In genomic region chr11:124793466-124794278, GRCh38 we compare ENCODE assay signal across 9 cellular contexts. TPM values are rescaled to one million over a fixed set of nuclear protein-coding genes. Genes with fewer than 3 reads are reported as not detected.
DNase-seq lines count a peak whose midpoint lies in the region; ATAC-seq and TF ChIP-seq lines count a peak whose summit lies in the region.
"Had no signal": no experiment of that assay in that cellular context is flagged by ENCODE, and none has a peak within 500 bp of the region (broad histone marks: within the 10 kb centered on the region; RNA-seq: fewer than 3 reads in every experiment).

No MANE protein-coding gene starts in this region.

- no peak for TF ChIP-seq POLR2A in NB4 (IDR thresholded peaks at IDR 0.05; ENCODE audit: extremely low read depth, insufficient read length)

- WGBS in right cardiac atrium, result 86% methylated on average over 2 of the region's 2 CpGs

- H3K27ac Mint-ChIP-seq in activated naive CD4-positive, alpha-beta T cell treated with anti-CD3 and anti-CD28 coated beads for 36 hours, result no peak overlapping the region

- intact Hi-C loops in activated naive CD4-positive, alpha-beta T cell treated with anti-CD3 and anti-CD28 coated beads for 36 hours (cut with micrococcal nuclease), result loop anchor here (1.0 kb wide), 4 partner anchors 30 to 149 kb away; no protein-coding TSS in a partner anchor
- intact Hi-C loops in right cardiac atrium (cut with DNase I), result no loop called here

- ATAC-seq in GM21825 (IDR thresholded peaks at IDR 0.05; ENCODE audit: unreplicated experiment), result peak; percentile 53
- peak; percentile 51 to 66 for ATAC-seq in right cardiac atrium
- peak; percentile 61 for ATAC-seq in stimulated activated naive CD8-positive, alpha-beta T cell treated with anti-CD3 and anti-CD28 coated beads, Interleukin-15, Interleukin-2, amounts not matched to agents 100 U/mL and 50 U/mL, for 24 hours
- ATAC-seq in GM18519 (IDR thresholded peaks at IDR 0.05; ENCODE audit: low FRiP score, unreplicated experiment), result no peak

- H3K27me3 Mint-ChIP-seq in activated naive CD4-positive, alpha-beta T cell treated with anti-CD3 and anti-CD28 coated beads for 36 hours (ENCODE audit: low read depth), result no peaks in the 10 kb centered on the region

- no peaks in the 10 kb centered on the region for H3K4me1 ChIP-seq in right cardiac atrium (ENCODE audit: control insufficient read depth, insufficient read depth, low read length)

- H3K4me1 Mint-ChIP-seq in activated naive CD4-positive, alpha-beta T cell treated with anti-CD3 and anti-CD28 coated beads for 36 hours (ENCODE audit: low read depth), result peaks cover 41% of the 10 kb centered on the region

- no peak overlapping the region for H3K4me3 ChIP-seq in NB4 (ENCODE audit: low read depth, low read length)
- no peak overlapping the region for H3K4me3 ChIP-seq in right cardiac atrium (ENCODE audit: low read length)

- no peaks in the 10 kb centered on the region for H3K36me3 Mint-ChIP-seq in activated naive CD4-positive, alpha-beta T cell treated with anti-CD3 and anti-CD28 coated beads for 36 hours (ENCODE audit: low read depth)

- TF ChIP-seq CTCF in NB4 (IDR thresholded peaks at IDR 0.05; ENCODE audit: low read depth, low read length), result peak; percentile 85

- no peaks in the 10 kb centered on the region for H3K9me3 Mint-ChIP-seq in activated naive CD4-positive, alpha-beta T cell treated with anti-CD3 and anti-CD28 coated beads for 36 hours

- peak; percentile 30 for DNase-seq in activated naive CD4-positive, alpha-beta T cell treated with anti-CD3 and anti-CD28 coated beads for 36 hours
- DNase-seq in activated naive CD4-positive, alpha-beta T cell (lab: John Stamatoyannopoulos, UW), result no peak
- DNase-seq in NB4 (ENCODE audit: low read depth), result peak; percentile 66
- DNase-seq in activated CD4-positive, alpha-beta T cell treated with anti-CD3 and anti-CD28 coated beads for 48 hours, result peak; percentile 14
- DNase-seq in right cardiac atrium, result no peak
- DNase-seq in stimulated activated naive CD8-positive, alpha-beta T cell treated with anti-CD3 and anti-CD28 coated beads, Interleukin-15, Interleukin-2, amounts not matched to agents 100 U/mL and 50 U/mL, for 24 hours, result no peak

- no peaks in the 10 kb centered on the region for H3K27me3 ChIP-seq in right cardiac atrium (ENCODE audit: control insufficient read depth, insufficient read depth)

- no peak overlapping the region for H3K27ac ChIP-seq in right cardiac atrium (ENCODE audit: low read length)
- H3K27ac ChIP-seq: epithelial cell of prostate had no signal

- H3K4me3 Mint-ChIP-seq in activated naive CD4-positive, alpha-beta T cell treated with anti-CD3 and anti-CD28 coated beads for 36 hours, result no peak overlapping the region

- CTCF ChIA-PET in activated naive CD4-positive, alpha-beta T cell treated with anti-CD3 and anti-CD28 coated beads for 36 hours (lab: Charles Lee), result interaction anchor here (0.6 to 4.2 kb wide), 23 partner anchors 8 to 389 kb away, joined by 3 to 26 read pairs (median 5); partner anchors contain the start of gene ESAM

- no peaks in the 10 kb centered on the region for H3K9me3 ChIP-seq in right cardiac atrium (ENCODE audit: control insufficient read depth, low read length)

RNA-seq across cellular contexts. Expression of gene MSANTD2, which starts 6.5 kb away (rescaled TPM):
- 1 to 10 TPM; 3.8 to 4.2 TPM for total RNA-seq in activated naive CD4-positive, alpha-beta T cell treated with anti-CD3 and anti-CD28 coated beads for 36 hours
- 1 to 10 TPM; 3.5 to 6.7 (median 5.3) TPM for total RNA-seq in right cardiac atrium
- polyA plus RNA-seq in right cardiac atrium, result 3.8 TPM

RNA-seq across cellular contexts. Expression of gene ESAM, which starts 31.6 kb away (rescaled TPM):
- total RNA-seq in activated naive CD4-positive, alpha-beta T cell treated with anti-CD3 and anti-CD28 coated beads for 36 hours, result 1 to 10 TPM; 1.0 to 1.2 TPM
- 10 to 100 TPM; 31.2 to 49.8 (median 41.9) TPM for total RNA-seq in right cardiac atrium
- polyA plus RNA-seq in right cardiac atrium, result 51.8 TPM

RNA-seq across cellular contexts. Expression of gene VSIG2, which starts 41.6 kb away (rescaled TPM):
- under 1 TPM; 0.20 to 0.29 TPM for total RNA-seq in activated naive CD4-positive, alpha-beta T cell treated with anti-CD3 and anti-CD28 coated beads for 36 hours
- total RNA-seq in right cardiac atrium, result 1 to 10 TPM in 3 of 4 donors, under 1 TPM in 1; 0.97 to 1.4 (median 1.0) TPM
- polyA plus RNA-seq in right cardiac atrium, result 0.43 TPM

RNA-seq across cellular contexts. Expression of gene NRGN, which starts 53.9 kb away (rescaled TPM):
- total RNA-seq in activated naive CD4-positive, alpha-beta T cell treated with anti-CD3 and anti-CD28 coated beads for 36 hours, result 10 to 100 TPM; 10.3 to 10.8 TPM
- 10 to 100 TPM in 2 of 4 donors, 1 to 10 TPM in 2; 5.3 to 11.1 (median 9.0) TPM for total RNA-seq in right cardiac atrium
- polyA plus RNA-seq in right cardiac atrium, result 16.0 TPM

Comparison
In these comparisons a context has a peak if more than half of its experiments do, and no peak if none do; other contexts are left out.
1. DNase-seq: peak in activated naive CD4-positive, alpha-beta T cell treated with anti-CD3 and anti-CD28 coated beads for 36 hours (single experiment), NB4 (single experiment) and activated CD4-positive, alpha-beta T cell treated with anti-CD3 and anti-CD28 coated beads for 48 hours (single experiment); none in activated naive CD4-positive, alpha-beta T cell (0 of 4), right cardiac atrium (0 of 3) and stimulated activated naive CD8-positive, alpha-beta T cell treated with anti-CD3 and anti-CD28 coated beads, Interleukin-15, Interleukin-2, amounts not matched to agents 100 U/mL and 50 U/mL, for 24 hours (single experiment).
2. RNA of gene ESAM, which starts 31.6 kb away (total RNA-seq): 31.2 to 49.8 TPM in right cardiac atrium; 1.0 to 1.2 TPM in activated naive CD4-positive, alpha-beta T cell treated with anti-CD3 and anti-CD28 coated beads for 36 hours; every median in the first group is over 10 times any median in the second.